Comparison of ENCODE assay signal across 1 cellular context in the genomic region with DNA sequence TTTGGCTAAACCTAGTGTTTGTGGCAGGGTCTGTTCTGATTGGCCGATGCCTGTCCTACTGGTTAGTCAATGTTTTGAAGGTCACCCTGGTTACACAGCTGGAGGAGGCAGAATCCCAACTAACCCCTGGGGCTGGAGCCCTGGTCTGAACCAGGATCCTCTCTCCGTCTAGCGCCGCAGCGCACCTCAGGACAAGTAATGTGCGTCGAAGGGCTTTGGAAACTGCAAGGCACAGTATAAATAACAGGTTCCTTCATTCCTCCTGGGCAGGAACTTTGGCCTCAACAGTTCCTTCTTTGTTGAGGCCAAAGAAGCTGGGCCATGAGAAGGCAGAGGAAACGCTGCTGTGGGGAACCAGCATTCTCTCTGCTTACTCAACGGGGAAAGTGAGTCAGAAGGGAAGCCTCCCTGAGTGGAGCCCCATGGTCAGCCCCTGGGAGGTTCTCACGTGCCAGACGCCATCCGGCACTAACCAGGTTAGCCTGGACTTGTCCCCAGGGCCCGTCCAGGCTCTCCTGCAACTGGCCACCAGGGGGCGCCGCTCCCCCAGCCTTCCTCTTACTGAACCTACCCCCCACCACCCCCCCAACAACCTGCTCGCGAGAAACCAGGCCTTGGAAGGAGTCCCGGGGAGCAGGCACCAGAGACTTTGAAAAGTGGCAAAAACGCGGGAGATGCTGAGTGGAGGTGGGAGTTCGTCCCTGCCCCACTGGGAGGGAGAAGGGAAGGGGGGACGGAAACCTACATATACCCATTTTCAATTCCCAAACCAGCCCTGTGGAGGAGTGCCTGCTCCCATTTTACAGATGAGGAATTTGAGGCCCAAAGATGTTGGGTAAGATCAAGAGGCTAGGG.
TF ChIP-seq lines count a peak whose summit lies in the region.

No MANE protein-coding gene starts in this region.

TF ChIP-seq in GM23338, 12 proteins besides CTCF, POLR2A, EP300 and RAD21 (continued from another document):
- TF ChIP-seq, protein P1, sequence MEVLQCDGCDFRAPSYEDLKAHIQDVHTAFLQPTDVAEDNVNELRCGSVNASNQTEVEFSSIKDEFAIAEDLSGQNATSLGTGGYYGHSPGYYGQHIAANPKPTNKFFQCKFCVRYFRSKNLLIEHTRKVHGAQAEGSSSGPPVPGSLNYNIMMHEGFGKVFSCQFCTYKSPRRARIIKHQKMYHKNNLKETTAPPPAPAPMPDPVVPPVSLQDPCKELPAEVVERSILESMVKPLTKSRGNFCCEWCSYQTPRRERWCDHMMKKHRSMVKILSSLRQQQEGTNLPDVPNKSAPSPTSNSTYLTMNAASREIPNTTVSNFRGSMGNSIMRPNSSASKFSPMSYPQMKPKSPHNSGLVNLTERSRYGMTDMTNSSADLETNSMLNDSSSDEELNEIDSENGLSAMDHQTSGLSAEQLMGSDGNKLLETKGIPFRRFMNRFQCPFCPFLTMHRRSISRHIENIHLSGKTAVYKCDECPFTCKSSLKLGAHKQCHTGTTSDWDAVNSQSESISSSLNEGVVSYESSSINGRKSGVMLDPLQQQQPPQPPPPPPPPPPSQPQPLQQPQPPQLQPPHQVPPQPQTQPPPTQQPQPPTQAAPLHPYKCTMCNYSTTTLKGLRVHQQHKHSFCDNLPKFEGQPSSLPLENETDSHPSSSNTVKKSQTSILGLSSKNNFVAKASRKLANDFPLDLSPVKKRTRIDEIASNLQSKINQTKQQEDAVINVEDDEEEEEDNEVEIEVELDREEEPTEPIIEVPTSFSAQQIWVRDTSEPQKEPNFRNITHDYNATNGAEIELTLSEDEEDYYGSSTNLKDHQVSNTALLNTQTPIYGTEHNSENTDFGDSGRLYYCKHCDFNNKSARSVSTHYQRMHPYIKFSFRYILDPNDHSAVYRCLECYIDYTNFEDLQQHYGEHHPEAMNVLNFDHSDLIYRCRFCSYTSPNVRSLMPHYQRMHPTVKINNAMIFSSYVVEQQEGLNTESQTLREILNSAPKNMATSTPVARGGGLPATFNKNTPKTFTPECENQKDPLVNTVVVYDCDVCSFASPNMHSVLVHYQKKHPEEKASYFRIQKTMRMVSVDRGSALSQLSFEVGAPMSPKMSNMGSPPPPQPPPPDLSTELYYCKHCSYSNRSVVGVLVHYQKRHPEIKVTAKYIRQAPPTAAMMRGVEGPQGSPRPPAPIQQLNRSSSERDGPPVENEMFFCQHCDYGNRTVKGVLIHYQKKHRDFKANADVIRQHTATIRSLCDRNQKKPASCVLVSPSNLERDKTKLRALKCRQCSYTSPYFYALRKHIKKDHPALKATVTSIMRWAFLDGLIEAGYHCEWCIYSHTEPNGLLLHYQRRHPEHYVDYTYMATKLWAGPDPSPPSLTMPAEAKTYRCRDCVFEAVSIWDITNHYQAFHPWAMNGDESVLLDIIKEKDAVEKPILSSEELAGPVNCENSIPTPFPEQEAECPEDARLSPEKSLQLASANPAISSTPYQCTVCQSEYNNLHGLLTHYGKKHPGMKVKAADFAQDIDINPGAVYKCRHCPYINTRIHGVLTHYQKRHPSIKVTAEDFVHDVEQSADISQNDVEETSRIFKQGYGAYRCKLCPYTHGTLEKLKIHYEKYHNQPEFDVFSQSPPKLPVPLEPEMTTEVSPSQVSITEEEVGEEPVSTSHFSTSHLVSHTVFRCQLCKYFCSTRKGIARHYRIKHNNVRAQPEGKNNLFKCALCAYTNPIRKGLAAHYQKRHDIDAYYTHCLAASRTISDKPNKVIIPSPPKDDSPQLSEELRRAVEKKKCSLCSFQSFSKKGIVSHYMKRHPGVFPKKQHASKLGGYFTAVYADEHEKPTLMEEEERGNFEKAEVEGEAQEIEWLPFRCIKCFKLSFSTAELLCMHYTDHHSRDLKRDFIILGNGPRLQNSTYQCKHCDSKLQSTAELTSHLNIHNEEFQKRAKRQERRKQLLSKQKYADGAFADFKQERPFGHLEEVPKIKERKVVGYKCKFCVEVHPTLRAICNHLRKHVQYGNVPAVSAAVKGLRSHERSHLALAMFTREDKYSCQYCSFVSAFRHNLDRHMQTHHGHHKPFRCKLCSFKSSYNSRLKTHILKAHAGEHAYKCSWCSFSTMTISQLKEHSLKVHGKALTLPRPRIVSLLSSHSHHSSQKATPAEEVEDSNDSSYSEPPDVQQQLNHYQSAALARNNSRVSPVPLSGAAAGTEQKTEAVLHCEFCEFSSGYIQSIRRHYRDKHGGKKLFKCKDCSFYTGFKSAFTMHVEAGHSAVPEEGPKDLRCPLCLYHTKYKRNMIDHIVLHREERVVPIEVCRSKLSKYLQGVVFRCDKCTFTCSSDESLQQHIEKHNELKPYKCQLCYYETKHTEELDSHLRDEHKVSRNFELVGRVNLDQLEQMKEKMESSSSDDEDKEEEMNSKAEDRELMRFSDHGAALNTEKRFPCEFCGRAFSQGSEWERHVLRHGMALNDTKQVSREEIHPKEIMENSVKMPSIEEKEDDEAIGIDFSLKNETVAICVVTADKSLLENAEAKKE (CRISPR knock-in tag; IDR thresholded peaks at IDR 0.05) = no peak
- TF ChIP-seq NANOG (IDR thresholded peaks at IDR 0.05; ENCODE audit: borderline replicate concordance) (no peak), ZNF114 (CRISPR knock-in tag; IDR thresholded peaks at IDR 0.05) (no peak), CREB1 (CRISPR knock-in tag; IDR thresholded peaks at IDR 0.05; ENCODE audit: low read depth) (no peak), ZNF331 (CRISPR knock-in tag; IDR thresholded peaks at IDR 0.05; ENCODE audit: low read depth) (no peak), EZH2phosphoT487 (IDR thresholded peaks at IDR 0.05; ENCODE audit: unreplicated experiment) (no peak), POLR2AphosphoS5 (IDR thresholded peaks at IDR 0.05; ENCODE audit: low read depth) (no peak), STAT1 (IDR thresholded peaks at IDR 0.05; ENCODE audit: unreplicated experiment) (no peak)
- TF ChIP-seq, protein P2, sequence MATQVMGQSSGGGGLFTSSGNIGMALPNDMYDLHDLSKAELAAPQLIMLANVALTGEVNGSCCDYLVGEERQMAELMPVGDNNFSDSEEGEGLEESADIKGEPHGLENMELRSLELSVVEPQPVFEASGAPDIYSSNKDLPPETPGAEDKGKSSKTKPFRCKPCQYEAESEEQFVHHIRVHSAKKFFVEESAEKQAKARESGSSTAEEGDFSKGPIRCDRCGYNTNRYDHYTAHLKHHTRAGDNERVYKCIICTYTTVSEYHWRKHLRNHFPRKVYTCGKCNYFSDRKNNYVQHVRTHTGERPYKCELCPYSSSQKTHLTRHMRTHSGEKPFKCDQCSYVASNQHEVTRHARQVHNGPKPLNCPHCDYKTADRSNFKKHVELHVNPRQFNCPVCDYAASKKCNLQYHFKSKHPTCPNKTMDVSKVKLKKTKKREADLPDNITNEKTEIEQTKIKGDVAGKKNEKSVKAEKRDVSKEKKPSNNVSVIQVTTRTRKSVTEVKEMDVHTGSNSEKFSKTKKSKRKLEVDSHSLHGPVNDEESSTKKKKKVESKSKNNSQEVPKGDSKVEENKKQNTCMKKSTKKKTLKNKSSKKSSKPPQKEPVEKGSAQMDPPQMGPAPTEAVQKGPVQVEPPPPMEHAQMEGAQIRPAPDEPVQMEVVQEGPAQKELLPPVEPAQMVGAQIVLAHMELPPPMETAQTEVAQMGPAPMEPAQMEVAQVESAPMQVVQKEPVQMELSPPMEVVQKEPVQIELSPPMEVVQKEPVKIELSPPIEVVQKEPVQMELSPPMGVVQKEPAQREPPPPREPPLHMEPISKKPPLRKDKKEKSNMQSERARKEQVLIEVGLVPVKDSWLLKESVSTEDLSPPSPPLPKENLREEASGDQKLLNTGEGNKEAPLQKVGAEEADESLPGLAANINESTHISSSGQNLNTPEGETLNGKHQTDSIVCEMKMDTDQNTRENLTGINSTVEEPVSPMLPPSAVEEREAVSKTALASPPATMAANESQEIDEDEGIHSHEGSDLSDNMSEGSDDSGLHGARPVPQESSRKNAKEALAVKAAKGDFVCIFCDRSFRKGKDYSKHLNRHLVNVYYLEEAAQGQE (IDR thresholded peaks at IDR 0.05; ENCODE audit: unreplicated experiment) = no peak
